ENCODE assay signal across 8 cellular contexts in genomic region chrX:40097492-40098263, GRCh38. TPM values are rescaled to one million over a fixed set of nuclear protein-coding genes. Genes with fewer than 3 reads are reported as not detected.
A peak's percentile ranks its signal among the peaks of the same experiment; 100 is the strongest.
DNase-seq lines count a peak whose midpoint lies in the region; ATAC-seq and TF ChIP-seq lines count a peak whose summit lies in the region.

Gene BCOR, minus strand, starts transcription at chrX:40097958. Its CDS starts 20,029 bp downstream, at chrX:40077929.

- peaks cover 6% of the 10 kb centered on the region for H3K36me3 Mint-ChIP-seq in activated CD8-positive, alpha-beta memory T cell treated with anti-CD3 and anti-CD28 coated beads, Interleukin-2, amount 10 ng/mL, durations not matched to agents 7 days and 5 days
- peaks cover 4 to 19% of the 10 kb centered on the region in 2 donors for H3K36me3 Mint-ChIP-seq in stimulated activated naive B cell treated with anti-CD40 and anti-IgM and Interleukin-4, amounts not matched to agents 10 μg/mL and 1 μg/mL and 100 μg/mL, for 72 hours

- H3K4me1 ChIP-seq in muscle layer of colon (ENCODE audit: insufficient read depth, low read length): peaks cover 18% of the 10 kb centered on the region

- ATAC-seq in activated CD8-positive, alpha-beta memory T cell treated with anti-CD3 and anti-CD28 coated beads, Interleukin-2, amount 10 ng/mL, durations not matched to agents 7 days and 5 days: peak; percentile 46
- ATAC-seq in stimulated activated naive B cell treated with anti-CD40 and anti-IgM and Interleukin-4, amounts not matched to agents 10 μg/mL and 1 μg/mL and 100 μg/mL, for 72 hours (replicated peaks): peak; percentile 9 to 19
- ATAC-seq in HG03565 (IDR thresholded peaks at IDR 0.05; ENCODE audit: unreplicated experiment): no peak

- H3K27me3 ChIP-seq in muscle layer of colon (ENCODE audit: control insufficient read depth in 1 of 2, insufficient read depth in 2 of 2, low read length in 2 of 2): peaks cover 3 to 42% of the 10 kb centered on the region in 2 donors

- H3K4me3 ChIP-seq in HFF-Myc (replicated peaks; ENCODE audit: low read depth, low read length): peak within 1 kb of the TSS; percentile 49
- H3K4me3 ChIP-seq in muscle layer of colon (ENCODE audit: low read depth in 1 of 2, low read length in 2 of 2): peak within 1 kb of the TSS; percentile 58 to 71

- H3K9me3 Mint-ChIP-seq in activated CD8-positive, alpha-beta memory T cell treated with anti-CD3 and anti-CD28 coated beads, Interleukin-2, amount 10 ng/mL, durations not matched to agents 7 days and 5 days (ENCODE audit: low read depth): no peaks in the 10 kb centered on the region
- H3K9me3 Mint-ChIP-seq in stimulated activated naive B cell treated with anti-CD40 and anti-IgM and Interleukin-4, amounts not matched to agents 10 μg/mL and 1 μg/mL and 100 μg/mL, for 72 hours: no peaks in the 10 kb centered on the region

- no peaks in the 10 kb centered on the region for H3K27me3 Mint-ChIP-seq in activated CD8-positive, alpha-beta memory T cell treated with anti-CD3 and anti-CD28 coated beads, Interleukin-2, amount 10 ng/mL, durations not matched to agents 7 days and 5 days
- peaks cover 0 to 11% of the 10 kb centered on the region in 2 donors for H3K27me3 Mint-ChIP-seq in stimulated activated naive B cell treated with anti-CD40 and anti-IgM and Interleukin-4, amounts not matched to agents 10 μg/mL and 1 μg/mL and 100 μg/mL, for 72 hours

- peak within 1 kb of the TSS; percentile 44 for H3K9ac ChIP-seq in muscle layer of colon (ENCODE audit: low read length)

- H3K27ac Mint-ChIP-seq in activated CD8-positive, alpha-beta memory T cell treated with anti-CD3 and anti-CD28 coated beads, Interleukin-2, amount 10 ng/mL, durations not matched to agents 7 days and 5 days: peak within 1 kb of the TSS; percentile 86
- peak within 1 kb of the TSS; percentile 98 for H3K27ac Mint-ChIP-seq in stimulated activated naive B cell treated with anti-CD40 and anti-IgM and Interleukin-4, amounts not matched to agents 10 μg/mL and 1 μg/mL and 100 μg/mL, for 72 hours

- H3K27ac ChIP-seq in muscle layer of colon (ENCODE audit: low read depth, low read length): peak within 1 kb of the TSS; percentile 79

- H3K4me1 Mint-ChIP-seq in activated CD8-positive, alpha-beta memory T cell treated with anti-CD3 and anti-CD28 coated beads, Interleukin-2, amount 10 ng/mL, durations not matched to agents 7 days and 5 days: peaks cover 27% of the 10 kb centered on the region
- peaks cover 21 to 49% of the 10 kb centered on the region in 2 donors for H3K4me1 Mint-ChIP-seq in stimulated activated naive B cell treated with anti-CD40 and anti-IgM and Interleukin-4, amounts not matched to agents 10 μg/mL and 1 μg/mL and 100 μg/mL, for 72 hours

- TF ChIP-seq CTCF in HFF-Myc (IDR thresholded peaks at IDR 0.05; ENCODE audit: low read depth, low read length, missing control alignments): no peak

- H3K36me3 ChIP-seq in muscle layer of colon (ENCODE audit: insufficient read depth, low read length): no peaks in the 10 kb centered on the region

- DNase-seq in Caki2 (ENCODE audit: low read depth) (peak; percentile 66), HFF-Myc (ENCODE audit: extremely low read depth, low read depth) (no peak), NOMO-1 (lab: John Stamatoyannopoulos, UW; ENCODE audit: unreplicated experiment in 2 of 2) (peak; percentile 27 to 75), epidermal melanocyte (ENCODE audit: insufficient read length, low spot score) (peak; percentile 48)
- DNase-seq in activated CD8-positive, alpha-beta memory T cell treated with anti-CD3 and anti-CD28 coated beads, Interleukin-2, amount 10 ng/mL, durations not matched to agents 7 days and 5 days: peak; percentile 83
- DNase-seq in stimulated activated naive B cell treated with anti-CD40 and anti-IgM and Interleukin-4, amounts not matched to agents 10 μg/mL and 1 μg/mL and 100 μg/mL, for 72 hours: peak; percentile 56

- CTCF ChIA-PET in activated CD8-positive, alpha-beta memory T cell treated with anti-CD3 and anti-CD28 coated beads, Interleukin-2, amount 10 ng/mL, durations not matched to agents 7 days and 5 days (lab: Charles Lee): interaction anchor here (0.9 to 1.4 kb wide), 4 partner anchors 29 to 84 kb away, joined by 3 to 7 read pairs (median 4); no protein-coding TSS in a partner anchor

- H3K4me3 Mint-ChIP-seq in activated CD8-positive, alpha-beta memory T cell treated with anti-CD3 and anti-CD28 coated beads, Interleukin-2, amount 10 ng/mL, durations not matched to agents 7 days and 5 days: peak within 1 kb of the TSS; percentile 82
- H3K4me3 Mint-ChIP-seq in stimulated activated naive B cell treated with anti-CD40 and anti-IgM and Interleukin-4, amounts not matched to agents 10 μg/mL and 1 μg/mL and 100 μg/mL, for 72 hours: peak within 1 kb of the TSS; percentile 86 to 89

- no peaks in the 10 kb centered on the region for H3K9me3 ChIP-seq in muscle layer of colon (ENCODE audit: low read length)

- in situ Hi-C loops in Caki2 (cut with HindIII; ENCODE audit: low pct_unique_long_range_greater_than_20kb, low sequenced_read_pairs): no loop called here

RNA-seq across cellular contexts. Expression of gene BCOR, which starts in this region (rescaled TPM):
- 9.9 and 13.9 TPM in 2 replicates for total RNA-seq in Caki2 (2014; rRNA removed; shearing (Covaris generic); ENCODE audit: low replicate concordance)
- total RNA-seq in activated CD8-positive, alpha-beta memory T cell treated with anti-CD3 and anti-CD28 coated beads, Interleukin-2, amount 10 ng/mL, durations not matched to agents 7 days and 5 days: 10 to 100 TPM; 43.9 to 58.0 TPM
